Comparison of ENCODE assay signal across 17 cellular contexts in the genomic region with DNA sequence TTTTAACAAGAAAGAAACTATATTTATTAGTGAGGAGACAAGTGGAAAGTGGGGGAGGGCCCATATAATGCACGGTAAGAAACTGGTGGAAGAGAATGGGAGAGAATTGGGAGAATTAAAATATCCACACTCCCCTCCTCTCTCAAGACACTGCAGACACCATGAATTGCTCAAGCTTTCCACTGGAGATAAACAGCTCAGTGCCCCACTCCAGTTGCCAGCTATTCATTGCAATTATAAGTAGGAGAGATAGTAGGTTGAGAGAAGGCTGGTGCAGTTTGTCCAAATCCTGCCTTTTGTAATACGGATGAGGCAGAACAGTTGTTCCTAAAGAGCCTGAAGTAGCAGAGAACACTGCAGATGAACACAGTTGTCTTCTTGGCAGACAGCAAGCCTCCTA. TPM values are rescaled to one million over a fixed set of nuclear protein-coding genes. Genes with fewer than 3 reads are reported as not detected.
DNase-seq lines count a peak whose midpoint lies in the region; ATAC-seq and TF ChIP-seq lines count a peak whose summit lies in the region.
"Had no signal": no experiment of that assay in that cellular context is flagged by ENCODE, and none has a peak within 500 bp of the region (broad histone marks: within the 10 kb centered on the region; RNA-seq: fewer than 3 reads in every experiment).

No MANE protein-coding gene starts in this region.

- H3K4me3 ChIP-seq in right cardiac atrium (ENCODE audit: low read length) = no peak overlapping the region
- H3K4me3 ChIP-seq in heart right ventricle = no peak overlapping the region
- H3K4me3 ChIP-seq in left ventricle myocardium inferior = no peak overlapping the region
- no peak overlapping the region for H3K4me3 ChIP-seq in right atrium auricular region
- H3K4me3 ChIP-seq: A549; BLaER1 treated with 17β-estradiol and CSF1 and Interleukin-3, amounts not matched to agents 10 nM and 100 nM had no signal

- 63% methylated on average over 2 of the region's 2 CpGs for WGBS in right cardiac atrium
- WGBS in heart right ventricle, 2 donors = 57 to 71% methylated on average over 2 of the region's 2 CpGs

- no peak for TF ChIP-seq CTCF in heart right ventricle (IDR thresholded peaks at IDR 0.05)
- no peak for TF ChIP-seq CTCF in left ventricle myocardium inferior (IDR thresholded peaks at IDR 0.05; ENCODE audit: borderline replicate concordance)
- TF ChIP-seq CTCF in right atrium auricular region (IDR thresholded peaks at IDR 0.05) = no peak

- H3K36me3 ChIP-seq in heart right ventricle (peaks cover 0 to 99% (median 26%) of the 10 kb centered on the region in 9 donors), left ventricle myocardium inferior (peaks cover 54% of the 10 kb centered on the region), right atrium auricular region (peaks cover 48% of the 10 kb centered on the region)

- H3K4me1 ChIP-seq in right cardiac atrium (ENCODE audit: control insufficient read depth, insufficient read depth, low read length) = peaks cover 9% of the 10 kb centered on the region
- H3K4me1 ChIP-seq in heart right ventricle = peaks cover 0 to 26% (median 4%) of the 10 kb centered on the region in 9 donors
- peaks cover 26% of the 10 kb centered on the region for H3K4me1 ChIP-seq in left ventricle myocardium inferior
- H3K4me1 ChIP-seq in right atrium auricular region = peaks cover 0 to 7% of the 10 kb centered on the region in 2 donors
- H3K4me1 ChIP-seq: A549, Caco-2 had no signal

- H3K9me3 ChIP-seq in right cardiac atrium (ENCODE audit: control insufficient read depth, low read length) (no peaks in the 10 kb centered on the region), heart right ventricle (no peaks in the 10 kb centered on the region), left ventricle myocardium inferior (replicated peaks) (no peaks in the 10 kb centered on the region), right atrium auricular region (no peaks in the 10 kb centered on the region)
- H3K9me3 ChIP-seq: A549; BLaER1 treated with 17β-estradiol and CSF1 and Interleukin-3, amounts not matched to agents 10 nM and 100 nM; Caco-2 had no signal

- no peaks in the 10 kb centered on the region for H3K27me3 ChIP-seq in right cardiac atrium (ENCODE audit: control insufficient read depth, insufficient read depth)
- no peaks in the 10 kb centered on the region for H3K27me3 ChIP-seq in heart right ventricle
- no peaks in the 10 kb centered on the region for H3K27me3 ChIP-seq in left ventricle myocardium inferior (ENCODE audit: low read depth)
- H3K27me3 ChIP-seq in right atrium auricular region = no peaks in the 10 kb centered on the region
- H3K27me3 ChIP-seq: BLaER1 treated with 17β-estradiol and CSF1 and Interleukin-3, amounts not matched to agents 10 nM and 100 nM had no signal

- DNase-seq in Right ventricle myocardium inferior (ENCODE audit: missing footprints) (no peak), right cardiac atrium (no peak), heart right ventricle (no peak), left ventricle myocardium inferior (no peak), left ventricle myocardium superior (no peak), right atrium auricular region (ENCODE audit: low spot score) (no peak)
- DNase-seq: AML-193; Caco-2; Calu3; CD4-positive, alpha-beta T cell; CD8-positive, alpha-beta T cell; DMS79 treated with DMSO at 0.1 percent for 48 hours; GF-D8 had no signal

- ATAC-seq in Right ventricle myocardium inferior = peak; percentile 46
- no peak for ATAC-seq in right cardiac atrium
- ATAC-seq in heart right ventricle = peak in 6 of 8 donors; percentile 40 to 68 (median 50)
- peak; percentile 71 for ATAC-seq in left ventricle myocardium superior
- ATAC-seq: A549; CD8-positive, alpha-beta T cell had no signal

- H3K27ac ChIP-seq in right cardiac atrium (ENCODE audit: low read length) (no peak overlapping the region), heart right ventricle (peak overlapping the region in 1 of 10 donors; percentile 13), left ventricle myocardium inferior (replicated peaks) (no peak overlapping the region), right atrium auricular region (no peak overlapping the region)
- H3K27ac ChIP-seq: 22Rv1; A549; BLaER1 treated with 17β-estradiol and CSF1 and Interleukin-3, amounts not matched to agents 10 nM and 100 nM; C4-2B had no signal

- intact Hi-C loops in Right ventricle myocardium inferior (cut with DNase I) (no loop called here), right cardiac atrium (cut with DNase I) (no loop called here), heart right ventricle (cut with DNase I) (no loop called here), left ventricle myocardium inferior (cut with micrococcal nuclease) (loop anchor here (10.0 kb wide), 1 partner anchor 250 kb away; no protein-coding TSS in a partner anchor), left ventricle myocardium superior (cut with micrococcal nuclease) (no loop called here)

RNA-seq across cellular contexts. Expression of a gene that starts 38.2 kb away (rescaled TPM):
- total RNA-seq in Right ventricle myocardium inferior (54.0 TPM), right cardiac atrium (10 to 100 TPM; 46.6 to 53.6 (median 48.0) TPM), heart right ventricle (10 to 100 TPM; 49.3 to 63.1 (median 58.7) TPM), left ventricle myocardium inferior (57.8 TPM), left ventricle myocardium superior (62.6 TPM), right atrium auricular region (10 to 100 TPM; 33.1 to 38.8 TPM)
- polyA plus RNA-seq in right cardiac atrium (22.5 TPM), heart right ventricle (10 to 100 TPM; 14.1 to 18.2 TPM)

Comparison
In these comparisons a context has a peak if more than half of its experiments do, and no peak if none do; other contexts are left out.
1. ATAC-seq: peak in Right ventricle myocardium inferior (single experiment), heart right ventricle (6 of 8) and left ventricle myocardium superior (single experiment); none in right cardiac atrium (0 of 2).